ENCODE assay signal across 2 cellular contexts in the genomic region with DNA sequence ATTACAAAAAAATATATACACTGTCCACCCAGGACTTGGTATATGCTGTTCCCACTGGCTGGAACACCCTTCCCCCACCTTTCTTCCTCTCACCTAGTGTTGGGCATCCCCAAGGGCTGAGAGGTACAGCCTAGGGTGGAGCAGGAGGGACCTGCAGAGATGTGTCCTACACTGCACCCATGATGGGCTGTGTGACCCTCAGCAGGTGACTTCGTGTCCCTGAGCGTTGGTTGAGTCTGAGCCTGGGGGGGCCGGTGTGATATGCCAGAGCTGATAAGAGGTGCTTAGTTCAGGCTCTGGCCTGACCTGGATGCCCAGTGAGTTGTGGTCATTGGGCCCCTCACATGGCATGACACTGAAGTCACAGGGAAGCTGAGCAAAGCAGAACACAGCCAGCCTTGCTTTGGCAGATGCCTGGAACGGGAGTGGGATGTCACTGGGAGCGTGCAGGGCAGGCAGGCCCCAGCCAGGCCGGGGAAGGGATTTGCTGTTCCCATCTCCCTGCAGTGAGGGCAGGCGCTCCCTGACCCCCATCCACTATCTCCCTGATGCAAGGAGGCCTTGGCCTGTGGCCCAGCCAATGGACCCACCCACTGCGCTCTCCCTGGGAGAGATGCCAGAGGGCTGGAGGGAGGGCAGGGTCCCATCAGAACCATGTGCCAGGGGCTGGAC.
TF ChIP-seq lines count a peak whose summit lies in the region.

No MANE protein-coding gene starts in this region.

TF ChIP-seq in endothelial cell of umbilical vein, 7 proteins besides CTCF, POLR2A, EP300 and RAD21:
- TF ChIP-seq GATA2 (IDR thresholded peaks at IDR 0.05; ENCODE audit: insufficient read depth, insufficient read length, low read depth, low read length) (no peak), JUN (IDR thresholded peaks at IDR 0.05; ENCODE audit: borderline replicate concordance, insufficient read depth, insufficient read length, low read depth) (no peak), POLR2AphosphoS5 (IDR thresholded peaks at IDR 0.05; ENCODE audit: insufficient read depth, low read depth, low read length) (no peak), EZH2 (IDR thresholded peaks at IDR 0.05; ENCODE audit: borderline replicate concordance, low read depth, low read length, severe bottlenecking) (no peak), MYC (IDR thresholded peaks at IDR 0.05; ENCODE audit: low read depth, low read length) (no peak), FOS (IDR thresholded peaks at IDR 0.05; ENCODE audit: borderline replicate concordance, insufficient read depth, low read length) (no peak)
- TF ChIP-seq, protein P1, sequence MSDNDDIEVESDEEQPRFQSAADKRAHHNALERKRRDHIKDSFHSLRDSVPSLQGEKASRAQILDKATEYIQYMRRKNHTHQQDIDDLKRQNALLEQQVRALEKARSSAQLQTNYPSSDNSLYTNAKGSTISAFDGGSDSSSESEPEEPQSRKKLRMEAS (IDR thresholded peaks at IDR 0.05; ENCODE audit: insufficient read depth, insufficient read length): no peak

TF ChIP-seq in HepG2, 621 proteins besides CTCF, POLR2A, EP300 and RAD21 (continues in another document):
- no peak for TF ChIP-seq ZNF670 (CRISPR knock-in tag; IDR thresholded peaks at IDR 0.05; ENCODE audit: borderline replicate concordance)
- TF ChIP-seq ZNF737 (CRISPR knock-in tag; IDR thresholded peaks at IDR 0.05; ENCODE audit: borderline replicate concordance): no peak
- no peak for TF ChIP-seq FOXP1 (IDR thresholded peaks at IDR 0.05)
- no peak for TF ChIP-seq FOXP1 (CRISPR knock-in tag; IDR thresholded peaks at IDR 0.05)
- no peak; the same call in 1 of the 2 replicates for TF ChIP-seq ZNF343 (CRISPR knock-in tag; IDR thresholded peaks at IDR 0.05)
- TF ChIP-seq SP1 (IDR thresholded peaks at IDR 0.05): no peak
- TF ChIP-seq SP1 (CRISPR knock-in tag; IDR thresholded peaks at IDR 0.05): no peak
- TF ChIP-seq, protein P2, sequence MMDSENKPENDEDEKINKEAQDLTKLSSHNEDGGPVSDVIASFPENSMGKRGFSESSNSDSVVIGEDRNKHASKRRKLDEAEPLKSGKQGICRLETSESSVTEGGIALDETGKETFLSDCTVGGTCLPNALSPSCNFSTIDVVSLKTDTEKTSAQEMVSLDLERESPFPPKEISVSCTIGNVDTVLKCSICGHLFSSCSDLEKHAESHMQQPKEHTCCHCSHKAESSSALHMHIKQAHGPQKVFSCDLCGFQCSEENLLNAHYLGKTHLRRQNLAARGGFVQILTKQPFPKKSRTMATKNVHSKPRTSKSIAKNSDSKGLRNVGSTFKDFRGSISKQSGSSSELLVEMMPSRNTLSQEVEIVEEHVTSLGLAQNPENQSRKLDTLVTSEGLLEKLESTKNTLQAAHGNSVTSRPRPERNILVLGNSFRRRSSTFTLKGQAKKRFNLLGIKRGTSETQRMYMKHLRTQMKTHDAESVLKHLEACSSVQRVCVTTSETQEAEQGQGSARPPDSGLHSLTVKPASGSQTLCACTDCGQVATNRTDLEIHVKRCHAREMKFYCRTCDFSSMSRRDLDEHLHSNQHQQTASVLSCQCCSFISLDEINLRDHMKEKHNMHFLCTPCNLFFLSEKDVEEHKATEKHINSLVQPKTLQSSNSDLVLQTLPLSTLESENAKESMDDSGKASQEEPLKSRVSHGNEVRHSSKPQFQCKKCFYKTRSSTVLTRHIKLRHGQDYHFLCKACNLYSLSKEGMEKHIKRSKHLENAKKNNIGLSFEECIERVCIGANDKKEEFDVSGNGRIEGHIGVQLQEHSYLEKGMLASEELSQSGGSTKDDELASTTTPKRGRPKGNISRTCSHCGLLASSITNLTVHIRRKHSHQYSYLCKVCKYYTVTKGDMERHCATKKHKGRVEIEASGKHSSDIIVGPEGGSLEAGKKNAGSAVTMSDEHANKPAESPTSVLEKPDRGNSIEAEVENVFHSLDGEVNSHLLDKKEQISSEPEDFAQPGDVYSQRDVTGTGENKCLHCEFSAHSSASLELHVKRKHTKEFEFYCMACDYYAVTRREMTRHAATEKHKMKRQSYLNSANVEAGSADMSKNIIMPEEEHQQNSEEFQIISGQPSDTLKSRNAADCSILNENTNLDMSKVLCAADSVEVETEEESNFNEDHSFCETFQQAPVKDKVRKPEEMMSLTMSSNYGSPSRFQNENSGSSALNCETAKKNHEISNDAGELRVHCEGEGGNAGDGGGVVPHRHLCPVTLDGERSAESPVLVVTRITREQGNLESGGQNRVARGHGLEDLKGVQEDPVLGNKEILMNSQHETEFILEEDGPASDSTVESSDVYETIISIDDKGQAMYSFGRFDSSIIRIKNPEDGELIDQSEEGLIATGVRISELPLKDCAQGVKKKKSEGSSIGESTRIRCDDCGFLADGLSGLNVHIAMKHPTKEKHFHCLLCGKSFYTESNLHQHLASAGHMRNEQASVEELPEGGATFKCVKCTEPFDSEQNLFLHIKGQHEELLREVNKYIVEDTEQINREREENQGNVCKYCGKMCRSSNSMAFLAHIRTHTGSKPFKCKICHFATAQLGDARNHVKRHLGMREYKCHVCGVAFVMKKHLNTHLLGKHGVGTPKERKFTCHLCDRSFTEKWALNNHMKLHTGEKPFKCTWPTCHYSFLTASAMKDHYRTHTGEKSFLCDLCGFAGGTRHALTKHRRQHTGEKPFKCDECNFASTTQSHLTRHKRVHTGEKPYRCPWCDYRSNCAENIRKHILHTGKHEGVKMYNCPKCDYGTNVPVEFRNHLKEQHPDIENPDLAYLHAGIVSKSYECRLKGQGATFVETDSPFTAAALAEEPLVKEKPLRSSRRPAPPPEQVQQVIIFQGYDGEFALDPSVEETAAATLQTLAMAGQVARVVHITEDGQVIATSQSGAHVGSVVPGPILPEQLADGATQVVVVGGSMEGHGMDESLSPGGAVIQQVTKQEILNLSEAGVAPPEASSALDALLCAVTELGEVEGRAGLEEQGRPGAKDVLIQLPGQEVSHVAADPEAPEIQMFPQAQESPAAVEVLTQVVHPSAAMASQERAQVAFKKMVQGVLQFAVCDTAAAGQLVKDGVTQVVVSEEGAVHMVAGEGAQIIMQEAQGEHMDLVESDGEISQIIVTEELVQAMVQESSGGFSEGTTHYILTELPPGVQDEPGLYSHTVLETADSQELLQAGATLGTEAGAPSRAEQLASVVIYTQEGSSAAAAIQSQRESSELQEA (CRISPR knock-in tag; IDR thresholded peaks at IDR 0.05; ENCODE audit: not compliant biosample characterization): no peak
- no peak for TF ChIP-seq ZNF3 (CRISPR knock-in tag; IDR thresholded peaks at IDR 0.05)
- no peak for TF ChIP-seq KDM3A (CRISPR knock-in tag; IDR thresholded peaks at IDR 0.05; ENCODE audit: low read depth)
- TF ChIP-seq, protein P3, sequence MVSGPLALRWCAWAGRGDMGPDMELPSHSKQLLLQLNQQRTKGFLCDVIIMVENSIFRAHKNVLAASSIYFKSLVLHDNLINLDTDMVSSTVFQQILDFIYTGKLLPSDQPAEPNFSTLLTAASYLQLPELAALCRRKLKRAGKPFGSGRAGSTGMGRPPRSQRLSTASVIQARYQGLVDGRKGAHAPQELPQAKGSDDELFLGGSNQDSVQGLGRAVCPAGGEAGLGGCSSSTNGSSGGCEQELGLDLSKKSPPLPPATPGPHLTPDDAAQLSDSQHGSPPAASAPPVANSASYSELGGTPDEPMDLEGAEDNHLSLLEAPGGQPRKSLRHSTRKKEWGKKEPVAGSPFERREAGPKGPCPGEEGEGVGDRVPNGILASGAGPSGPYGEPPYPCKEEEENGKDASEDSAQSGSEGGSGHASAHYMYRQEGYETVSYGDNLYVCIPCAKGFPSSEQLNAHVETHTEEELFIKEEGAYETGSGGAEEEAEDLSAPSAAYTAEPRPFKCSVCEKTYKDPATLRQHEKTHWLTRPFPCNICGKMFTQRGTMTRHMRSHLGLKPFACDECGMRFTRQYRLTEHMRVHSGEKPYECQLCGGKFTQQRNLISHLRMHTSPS (CRISPR knock-in tag; IDR thresholded peaks at IDR 0.05; ENCODE audit: low read depth): peak; percentile 82
- TF ChIP-seq NFKB2 (CRISPR knock-in tag; IDR thresholded peaks at IDR 0.05; ENCODE audit: borderline replicate concordance): no peak
- TF ChIP-seq, protein P4, sequence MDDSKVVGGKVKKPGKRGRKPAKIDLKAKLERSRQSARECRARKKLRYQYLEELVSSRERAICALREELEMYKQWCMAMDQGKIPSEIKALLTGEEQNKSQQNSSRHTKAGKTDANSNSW (CRISPR knock-in tag; IDR thresholded peaks at IDR 0.05; ENCODE audit: borderline replicate concordance): no peak
- TF ChIP-seq MATR3 (CRISPR knock-in tag; IDR thresholded peaks at IDR 0.05): no peak
- TF ChIP-seq ZNF331 (CRISPR knock-in tag; IDR thresholded peaks at IDR 0.05): no peak
- TF ChIP-seq ZKSCAN1 (IDR thresholded peaks at IDR 0.05; ENCODE audit: low read length): no peak
- TF ChIP-seq, protein P5, sequence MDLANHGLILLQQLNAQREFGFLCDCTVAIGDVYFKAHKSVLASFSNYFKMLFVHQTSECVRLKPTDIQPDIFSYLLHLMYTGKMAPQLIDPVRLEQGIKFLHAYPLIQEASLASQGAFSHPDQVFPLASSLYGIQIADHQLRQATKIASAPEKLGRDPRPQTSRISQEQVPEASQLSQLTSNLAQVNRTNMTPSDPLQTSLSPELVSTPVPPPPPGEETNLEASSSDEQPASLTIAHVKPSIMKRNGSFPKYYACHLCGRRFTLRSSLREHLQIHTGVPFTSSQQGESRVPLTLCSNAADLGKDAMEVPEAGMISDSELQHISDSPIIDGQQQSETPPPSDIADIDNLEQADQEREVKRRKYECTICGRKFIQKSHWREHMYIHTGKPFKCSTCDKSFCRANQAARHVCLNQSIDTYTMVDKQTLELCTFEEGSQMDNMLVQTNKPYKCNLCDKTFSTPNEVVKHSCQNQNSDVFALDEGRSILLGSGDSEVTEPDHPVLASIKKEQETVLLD (CRISPR knock-in tag; IDR thresholded peaks at IDR 0.05; ENCODE audit: low read depth): no peak
- no peak for TF ChIP-seq NR3C1 (CRISPR knock-in tag; IDR thresholded peaks at IDR 0.05)
- TF ChIP-seq, protein P6, sequence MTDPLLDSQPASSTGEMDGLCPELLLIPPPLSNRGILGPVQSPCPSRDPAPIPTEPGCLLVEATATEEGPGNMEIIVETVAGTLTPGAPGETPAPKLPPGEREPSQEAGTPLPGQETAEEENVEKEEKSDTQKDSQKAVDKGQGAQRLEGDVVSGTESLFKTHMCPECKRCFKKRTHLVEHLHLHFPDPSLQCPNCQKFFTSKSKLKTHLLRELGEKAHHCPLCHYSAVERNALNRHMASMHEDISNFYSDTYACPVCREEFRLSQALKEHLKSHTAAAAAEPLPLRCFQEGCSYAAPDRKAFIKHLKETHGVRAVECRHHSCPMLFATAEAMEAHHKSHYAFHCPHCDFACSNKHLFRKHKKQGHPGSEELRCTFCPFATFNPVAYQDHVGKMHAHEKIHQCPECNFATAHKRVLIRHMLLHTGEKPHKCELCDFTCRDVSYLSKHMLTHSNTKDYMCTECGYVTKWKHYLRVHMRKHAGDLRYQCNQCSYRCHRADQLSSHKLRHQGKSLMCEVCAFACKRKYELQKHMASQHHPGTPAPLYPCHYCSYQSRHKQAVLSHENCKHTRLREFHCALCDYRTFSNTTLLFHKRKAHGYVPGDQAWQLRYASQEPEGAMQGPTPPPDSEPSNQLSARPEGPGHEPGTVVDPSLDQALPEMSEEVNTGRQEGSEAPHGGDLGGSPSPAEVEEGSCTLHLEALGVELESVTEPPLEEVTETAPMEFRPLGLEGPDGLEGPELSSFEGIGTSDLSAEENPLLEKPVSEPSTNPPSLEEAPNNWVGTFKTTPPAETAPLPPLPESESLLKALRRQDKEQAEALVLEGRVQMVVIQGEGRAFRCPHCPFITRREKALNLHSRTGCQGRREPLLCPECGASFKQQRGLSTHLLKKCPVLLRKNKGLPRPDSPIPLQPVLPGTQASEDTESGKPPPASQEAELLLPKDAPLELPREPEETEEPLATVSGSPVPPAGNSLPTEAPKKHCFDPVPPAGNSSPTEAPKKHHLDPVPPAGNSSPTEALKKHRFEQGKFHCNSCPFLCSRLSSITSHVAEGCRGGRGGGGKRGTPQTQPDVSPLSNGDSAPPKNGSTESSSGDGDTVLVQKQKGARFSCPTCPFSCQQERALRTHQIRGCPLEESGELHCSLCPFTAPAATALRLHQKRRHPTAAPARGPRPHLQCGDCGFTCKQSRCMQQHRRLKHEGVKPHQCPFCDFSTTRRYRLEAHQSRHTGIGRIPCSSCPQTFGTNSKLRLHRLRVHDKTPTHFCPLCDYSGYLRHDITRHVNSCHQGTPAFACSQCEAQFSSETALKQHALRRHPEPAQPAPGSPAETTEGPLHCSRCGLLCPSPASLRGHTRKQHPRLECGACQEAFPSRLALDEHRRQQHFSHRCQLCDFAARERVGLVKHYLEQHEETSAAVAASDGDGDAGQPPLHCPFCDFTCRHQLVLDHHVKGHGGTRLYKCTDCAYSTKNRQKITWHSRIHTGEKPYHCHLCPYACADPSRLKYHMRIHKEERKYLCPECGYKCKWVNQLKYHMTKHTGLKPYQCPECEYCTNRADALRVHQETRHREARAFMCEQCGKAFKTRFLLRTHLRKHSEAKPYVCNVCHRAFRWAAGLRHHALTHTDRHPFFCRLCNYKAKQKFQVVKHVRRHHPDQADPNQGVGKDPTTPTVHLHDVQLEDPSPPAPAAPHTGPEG (CRISPR knock-in tag; IDR thresholded peaks at IDR 0.05): no peak
- 0 out of 2 replicates have a peak, but pooled peaks have one; percentile 18 for TF ChIP-seq ARNTL (CRISPR knock-in tag; IDR thresholded peaks at IDR 0.05)
- TF ChIP-seq GTF3A (CRISPR knock-in tag; conservative IDR thresholded peaks at IDR 0.05): no peak
- TF ChIP-seq NCOA2 (CRISPR knock-in tag; IDR thresholded peaks at IDR 0.05): no peak
- TF ChIP-seq HNRNPL (IDR thresholded peaks at IDR 0.05; ENCODE audit: low read depth, low read length): 0 out of 2 replicates have a peak, but pooled peaks have one; percentile 59
- TF ChIP-seq ZBTB21 (CRISPR knock-in tag; IDR thresholded peaks at IDR 0.05): no peak
- TF ChIP-seq JDP2 (CRISPR knock-in tag; IDR thresholded peaks at IDR 0.05; ENCODE audit: borderline replicate concordance): no peak
